In genomic region chr6:157323114-157323923, GRCh38 we compare ENCODE assay signal across 8 cellular contexts. TPM values are rescaled to one million over a fixed set of nuclear protein-coding genes. Genes with fewer than 3 reads are reported as not detected.
DNase-seq lines count a peak whose midpoint lies in the region; ATAC-seq, FAIRE-seq and TF ChIP-seq lines count a peak whose summit lies in the region.

Gene TMEM242, minus strand, starts transcription at chr6:157323519. Its CDS starts 20 bp downstream, at chr6:157323499.

- peak within 1 kb of the TSS; percentile 91 for H3K4me2 ChIP-seq in HepG2 (ENCODE audit: low read depth, low read length)

- H3K36me3 ChIP-seq in HepG2 (replicated peaks in 1 of 2; ENCODE audit: control insufficient read depth in 1 of 2, insufficient read depth in 2 of 2, low read length in 2 of 2), result peaks cover 5 to 21% of the 10 kb centered on the region in 2 experiments

- H3K9me3 ChIP-seq in HepG2 (ENCODE audit: low read length), result no peaks in the 10 kb centered on the region

- WGBS in HepG2 (ENCODE audit: low lambda C conversion rate), result 1% methylated on average over 30 of the region's 50 CpGs

- no TSS peak for BruUV-seq in HepG2 (replicated peaks; lab: Mats Ljungman, UMichigan)

- peak; percentile 71 for TF ChIP-seq RAD21 in HepG2 (CRISPR knock-in tag; IDR thresholded peaks at IDR 0.05)

- intact Hi-C loops in HepG2 (cut with micrococcal nuclease; ENCODE audit: unreplicated experiment), result no loop called here

- peaks cover 51% of the 10 kb centered on the region for H3K4me1 ChIP-seq in HepG2 (ENCODE audit: insufficient read depth, low read length)

- H2AFZ ChIP-seq in HepG2 (ENCODE audit: low read length), result peak within 1 kb of the TSS; percentile 85

- FAIRE-seq in HepG2 (lab: Jason Lieb, UNC), result no peak

- CTCF ChIA-PET in HepG2 (lab: Yijun Ruan, JAX; ENCODE audit: low intra/inter-chr PET ratio, low total read pairs), result interaction anchor here (2.0 kb wide), 1 partner anchor 8 kb away, joined by 8 read pairs; no protein-coding TSS in a partner anchor

- no peaks in the 10 kb centered on the region for H4K20me1 ChIP-seq in HepG2 (ENCODE audit: insufficient read depth, low read length)

- H3K79me2 ChIP-seq in HepG2 (ENCODE audit: insufficient read depth, low read length), result peaks cover 13% of the 10 kb centered on the region

- peak; percentile 80 to 85; a peak in 3 of 4 replicates for TF ChIP-seq EP300 in HepG2 (IDR thresholded peaks at IDR 0.05; ENCODE audit: low read depth in 2 of 2, low read length in 2 of 2)
- TF ChIP-seq EP300 in HepG2 (CRISPR knock-in tag; IDR thresholded peaks at IDR 0.05; ENCODE audit: borderline replicate concordance), result peak; percentile 67; the same call in 1 of the 2 replicates

- H3K27me3 ChIP-seq in HepG2 (ENCODE audit: control insufficient read depth in 1 of 2, insufficient read depth in 2 of 2, low read length in 2 of 2), result no peaks in the 10 kb centered on the region; a peak in 2 of 5 replicates

- in situ Hi-C loops in HepG2 (cut with HindIII; ENCODE audit: extremely low pct_ligation_motif_present, low pct_unique_long_range_greater_than_20kb), result loop anchor here (5.0 kb wide), 1 partner anchor 289 kb away; no protein-coding TSS in a partner anchor

- H3K4me3 ChIP-seq in WI38 (ENCODE audit: low read depth, low read length) (peak within 1 kb of the TSS; percentile 76), choroid plexus epithelial cell (ENCODE audit: low read depth, low read length) (peak within 1 kb of the TSS; percentile 91), HepG2 (replicated peaks in 1 of 3; ENCODE audit: insufficient read depth in 1 of 3, low read depth in 2 of 3, low read length in 3 of 3) (peak within 1 kb of the TSS; percentile 94 to 96 (median 96))

- H3K27ac ChIP-seq in 22Rv1 (peak within 1 kb of the TSS; percentile 78), HepG2 (ENCODE audit: extremely low read length, insufficient read depth, low read length) (peak within 1 kb of the TSS; percentile 90)

- POLR2A ChIA-PET in HepG2 (lab: Yijun Ruan, JAX), result interaction anchor here (0.6 to 4.7 kb wide), 26 partner anchors 8 to 688 kb away, joined by 3 to 73 read pairs (median 4); partner anchors contain the start of gene ZDHHC14

- ATAC-seq in GM19023 (IDR thresholded peaks at IDR 0.05; ENCODE audit: unreplicated experiment) (peak; percentile 93), HG03280 (IDR thresholded peaks at IDR 0.05; ENCODE audit: unreplicated experiment) (peak; percentile 93), HepG2 (peak; percentile 94)

- H3K9ac ChIP-seq in HepG2 (ENCODE audit: insufficient read depth, low read depth, low read length), result peak within 1 kb of the TSS; percentile 94

- TF ChIP-seq CTCF in 22Rv1 (IDR thresholded peaks at IDR 0.05), result no peak
- 0 out of 2 replicates have a peak, but pooled peaks have one; percentile 4 for TF ChIP-seq CTCF in WI38 (IDR thresholded peaks at IDR 0.05; ENCODE audit: low read depth, low read length)
- TF ChIP-seq CTCF in choroid plexus epithelial cell (conservative IDR thresholded peaks at IDR 0.05; ENCODE audit: low read depth, low read length), result peak; percentile 59
- peak; percentile 42; the same call in 1 of the 2 replicates for TF ChIP-seq CTCF in HepG2 (CRISPR knock-in tag; IDR thresholded peaks at IDR 0.05)

- peak; percentile 96 to 97 for TF ChIP-seq POLR2A in HepG2 (IDR thresholded peaks at IDR 0.05; ENCODE audit: insufficient read depth in 1 of 2, low read depth in 2 of 2, low read length in 2 of 2)

- DNase-seq in choroid plexus epithelial cell (ENCODE audit: low read depth) (peak; percentile 97), HepG2 (ENCODE audit: low spot score) (peak; percentile 89), NCI-H2081 treated with DMSO at 0.1 percent for 48 hours (lab: John Stamatoyannopoulos, UW) (no peak)
- DNase-seq in stimulated activated CD4-positive, alpha-beta T cell treated with anti-CD3 and anti-CD28 coated beads, Interleukin-4, amount 100 ng/mL, for 24 hours, result peak; percentile 92

TF ChIP-seq in HepG2, 621 proteins besides CTCF, POLR2A, EP300 and RAD21 (continues in another document):
- TF ChIP-seq SIX4 (CRISPR knock-in tag; IDR thresholded peaks at IDR 0.05), result peak; percentile 90
- TF ChIP-seq CSRNP2 (CRISPR knock-in tag; conservative IDR thresholded peaks at IDR 0.05; ENCODE audit: low read depth), result no peak
- peak; percentile 95 for TF ChIP-seq RFXANK (CRISPR knock-in tag; IDR thresholded peaks at IDR 0.05)
- TF ChIP-seq ZSCAN20 (CRISPR knock-in tag; IDR thresholded peaks at IDR 0.05; ENCODE audit: borderline replicate concordance), result peak; percentile 97
- TF ChIP-seq SIX1 (CRISPR knock-in tag; IDR thresholded peaks at IDR 0.05; ENCODE audit: borderline replicate concordance), result no peak; the same call in 1 of the 2 replicates
- peak; percentile 99 for TF ChIP-seq BRD4 (CRISPR knock-in tag; IDR thresholded peaks at IDR 0.05)
- TF ChIP-seq SKIL (CRISPR knock-in tag; IDR thresholded peaks at IDR 0.05; ENCODE audit: borderline replicate concordance), result no peak
- TF ChIP-seq ZNF431 (CRISPR knock-in tag; IDR thresholded peaks at IDR 0.05; ENCODE audit: borderline replicate concordance, low read depth), result peak; percentile 90; the same call in 1 of the 2 replicates
- TF ChIP-seq ZNF253 (CRISPR knock-in tag; IDR thresholded peaks at IDR 0.05; ENCODE audit: borderline replicate concordance), result peak; percentile 96
- peak; percentile 94 for TF ChIP-seq ZNF557 (CRISPR knock-in tag; IDR thresholded peaks at IDR 0.05)
- TF ChIP-seq ZNF629 (CRISPR knock-in tag; conservative IDR thresholded peaks at IDR 0.05), result peak; percentile 74
- TF ChIP-seq ZNF674 (CRISPR knock-in tag; IDR thresholded peaks at IDR 0.05; ENCODE audit: low read depth), result peak; percentile 60; the same call in 1 of the 2 replicates
- TF ChIP-seq ZNF333 (CRISPR knock-in tag; IDR thresholded peaks at IDR 0.05; ENCODE audit: borderline replicate concordance), result peak; percentile 97
- TF ChIP-seq PRMT3 (CRISPR knock-in tag; IDR thresholded peaks at IDR 0.05; ENCODE audit: borderline replicate concordance, low read depth), result peak; percentile 10; the same call in 1 of the 2 replicates
- TF ChIP-seq MBD4 (IDR thresholded peaks at IDR 0.05; ENCODE audit: borderline replicate concordance, low read length), result no peak; the same call in 1 of the 2 replicates

RNA-seq across cellular contexts. Expression of gene TMEM242, which starts in this region (rescaled TPM):
- 6.4 and 11.1 TPM in 2 replicates for total RNA-seq in HepG2 (2016; rRNA removed; fragmentation: Illumina TruSeq; extraction: Trizol)
- 0.91 and 1.3 TPM in 2 replicates for total RNA-seq in HepG2 (2016; cell fraction: cytosol; rRNA removed; fragmentation: Illumina TruSeq; extraction: Trizol; ENCODE audit: low read depth)
- total RNA-seq in HepG2 (2016; cell fraction: insoluble cytoplasmic fraction; rRNA removed; fragmentation: Illumina TruSeq; extraction: Trizol), result 5.9 and 10.4 TPM in 2 replicates
- total RNA-seq in HepG2 (2016; cell fraction: membrane; rRNA removed; fragmentation: Illumina TruSeq; extraction: Trizol), result 3.0 and 3.2 TPM in 2 replicates
- total RNA-seq in HepG2 (2016; cell fraction: nucleus; rRNA removed; fragmentation: Illumina TruSeq; extraction: Trizol), result 14.8 and 18.0 TPM in 2 replicates
- 5.6 and 5.7 TPM in 2 replicates for polyA plus RNA-seq in HepG2 (2011; rRNA removed)
- 2.8 and 4.4 TPM in 2 replicates for polyA plus RNA-seq in HepG2 (2011; cell fraction: cytosol; rRNA removed)
- 5.2 and 5.7 TPM in 2 replicates for polyA plus RNA-seq in HepG2 (2011; cell fraction: nucleus; rRNA removed)
- polyA plus RNA-seq in HepG2 (2012), result 8.0 and 9.3 TPM in 2 replicates
- 1.8 TPM in 2 replicates for polyA plus RNA-seq in HepG2 (2016; cell fraction: cytosol; fragmentation: Illumina TruSeq; extraction: Trizol; ENCODE audit: low read depth)
- 5.5 and 5.8 TPM in 2 replicates for polyA plus RNA-seq in HepG2 (2016; cell fraction: insoluble cytoplasmic fraction; fragmentation: Illumina TruSeq; extraction: Trizol; ENCODE audit: low read depth)
- polyA plus RNA-seq in HepG2 (2016; cell fraction: membrane; fragmentation: Illumina TruSeq; extraction: Trizol; ENCODE audit: low read depth), result 2.5 and 2.6 TPM in 2 replicates
- polyA plus RNA-seq in HepG2 (2016; cell fraction: nucleus; fragmentation: Illumina TruSeq; extraction: Trizol; ENCODE audit: insufficient read depth, low read depth), result 12.7 and 12.8 TPM in 2 replicates
- 2.1 and 2.2 TPM in 2 replicates for polyA minus RNA-seq in HepG2 (2011; rRNA and poly(A)+ RNA removed; ENCODE audit: low replicate concordance)
- polyA minus RNA-seq in HepG2 (2011; cell fraction: cytosol; rRNA and poly(A)+ RNA removed), result 1.1 TPM in 2 replicates
- polyA minus RNA-seq in HepG2 (2011; cell fraction: nucleus; rRNA and poly(A)+ RNA removed), result 21.8 and 23.6 TPM in 2 replicates
